Comparison of ENCODE assay signal across 8 cellular contexts in genomic region chrX:104166735-104167436, GRCh38. TPM values are rescaled to one million over a fixed set of nuclear protein-coding genes. Genes with fewer than 3 reads are reported as not detected.
DNase-seq lines count a peak whose midpoint lies in the region; ATAC-seq and TF ChIP-seq lines count a peak whose summit lies in the region.

No MANE protein-coding gene starts in this region.

- TF ChIP-seq POLR2A in spleen (IDR thresholded peaks at IDR 0.05) = no peak

- H3K27ac Mint-ChIP-seq in activated naive CD4-positive, alpha-beta T cell treated with anti-CD3 and anti-CD28 coated beads, Interleukin-2, amount 10 ng/mL, durations not matched to agents 7 days and 5 days = peak overlapping the region; percentile 45
- peak overlapping the region; percentile 38 for H3K27ac Mint-ChIP-seq in activated CD8-positive, alpha-beta T cell treated with anti-CD3 and anti-CD28 coated beads for 36 hours

- H3K36me3 ChIP-seq in iPS-18a (ENCODE audit: control insufficient read depth, low read depth, low read length) = no peaks in the 10 kb centered on the region
- H3K36me3 ChIP-seq in spleen = peaks cover 0 to 5% (median 0%) of the 10 kb centered on the region in 6 donors

- ATAC-seq in activated CD8-positive, alpha-beta T cell treated with anti-CD3 and anti-CD28 coated beads for 36 hours = no peak
- no peak for ATAC-seq in GM18861 (IDR thresholded peaks at IDR 0.05; ENCODE audit: unreplicated experiment)

- intact Hi-C loops in activated CD8-positive, alpha-beta T cell treated with anti-CD3 and anti-CD28 coated beads for 36 hours (cut with micrococcal nuclease) = no loop called here
- intact Hi-C loops in spleen (cut with DNase I; ENCODE audit: low total_unique reads) = no loop called here

- 0 to 46% (median 1%) methylated on average over 14 to 37 of the region's 37 CpGs for WGBS in spleen, 5 donors

- peaks cover 6% of the 10 kb centered on the region for H3K27me3 ChIP-seq in iPS-18a (ENCODE audit: control insufficient read depth, insufficient read depth, low read length)
- H3K27me3 ChIP-seq in spleen (replicated peaks in 1 of 7) = no peaks in the 10 kb centered on the region

- POLR2A ChIA-PET in activated CD8-positive, alpha-beta T cell treated with anti-CD3 and anti-CD28 coated beads for 36 hours (lab: Charles Lee) = interaction anchor here (0.6 to 1.8 kb wide), 3 partner anchors 10 to 12 kb away, joined by 3 to 12 read pairs (median 6); partner anchors contain the start of gene SLC25A53

- H3K4me3 ChIP-seq in iPS-18a (ENCODE audit: low read length) (peak overlapping the region; percentile 89), spleen (peak overlapping the region; percentile 57 to 89 (median 64))

- no peak for TF ChIP-seq CTCF in activated CD8-positive, alpha-beta T cell treated with anti-CD3 and anti-CD28 coated beads for 36 hours (IDR thresholded peaks at IDR 0.05)
- no peak for TF ChIP-seq CTCF in spleen (IDR thresholded peaks at IDR 0.05 in 8 of 11, conservative IDR thresholded peaks at IDR 0.05 in 3 of 11)

- CTCF ChIA-PET in activated naive CD4-positive, alpha-beta T cell treated with anti-CD3 and anti-CD28 coated beads, Interleukin-2, amount 10 ng/mL, durations not matched to agents 7 days and 5 days (lab: Charles Lee) = interaction anchor here (2.6 kb wide), 1 partner anchor 10 kb away, joined by 12 read pairs; the partner anchor contains the start of gene SLC25A53
- CTCF ChIA-PET in activated CD8-positive, alpha-beta T cell treated with anti-CD3 and anti-CD28 coated beads for 36 hours (lab: Charles Lee) = interaction anchor here (0.9 to 4.0 kb wide), 5 partner anchors 8 to 178 kb away, joined by 3 to 14 read pairs (median 9); partner anchors contain the start of gene SLC25A53

- no peaks in the 10 kb centered on the region for H3K27me3 Mint-ChIP-seq in activated naive CD4-positive, alpha-beta T cell treated with anti-CD3 and anti-CD28 coated beads, Interleukin-2, amount 10 ng/mL, durations not matched to agents 7 days and 5 days
- no peaks in the 10 kb centered on the region for H3K27me3 Mint-ChIP-seq in activated CD8-positive, alpha-beta T cell treated with anti-CD3 and anti-CD28 coated beads for 36 hours

- peaks cover 6% of the 10 kb centered on the region for H3K4me1 ChIP-seq in iPS-18a (ENCODE audit: control insufficient read depth, low read depth, low read length)
- H3K4me1 ChIP-seq in spleen = peaks cover 4 to 38% (median 17%) of the 10 kb centered on the region in 6 donors

- no peaks in the 10 kb centered on the region for H3K9me3 ChIP-seq in iPS-18a (ENCODE audit: control insufficient read depth, low read depth, low read length)
- no peaks in the 10 kb centered on the region for H3K9me3 ChIP-seq in spleen

- no peaks in the 10 kb centered on the region for H3K9me3 Mint-ChIP-seq in activated naive CD4-positive, alpha-beta T cell treated with anti-CD3 and anti-CD28 coated beads, Interleukin-2, amount 10 ng/mL, durations not matched to agents 7 days and 5 days
- H3K9me3 Mint-ChIP-seq in activated CD8-positive, alpha-beta T cell treated with anti-CD3 and anti-CD28 coated beads for 36 hours = no peaks in the 10 kb centered on the region

- H3K27ac ChIP-seq in iPS-18a (ENCODE audit: low read length) (no peak overlapping the region), spleen (peak overlapping the region; percentile 66 to 93 (median 86))

- H3K36me3 Mint-ChIP-seq in activated naive CD4-positive, alpha-beta T cell treated with anti-CD3 and anti-CD28 coated beads, Interleukin-2, amount 10 ng/mL, durations not matched to agents 7 days and 5 days = peaks cover 5% of the 10 kb centered on the region
- H3K36me3 Mint-ChIP-seq in activated CD8-positive, alpha-beta T cell treated with anti-CD3 and anti-CD28 coated beads for 36 hours (ENCODE audit: low read depth) = peaks cover 8% of the 10 kb centered on the region

- H3K4me1 Mint-ChIP-seq in activated naive CD4-positive, alpha-beta T cell treated with anti-CD3 and anti-CD28 coated beads, Interleukin-2, amount 10 ng/mL, durations not matched to agents 7 days and 5 days = peaks cover 29% of the 10 kb centered on the region
- H3K4me1 Mint-ChIP-seq in activated CD8-positive, alpha-beta T cell treated with anti-CD3 and anti-CD28 coated beads for 36 hours (ENCODE audit: low read depth) = peaks cover 35% of the 10 kb centered on the region

- peak overlapping the region; percentile 69 for H3K9ac ChIP-seq in iPS-18a (ENCODE audit: low read length)

- DNase-seq in activated naive CD4-positive, alpha-beta T cell treated with anti-CD3 and anti-CD28 coated beads, Interleukin-2, amount 10 ng/mL, durations not matched to agents 7 days and 5 days = no peak
- DNase-seq in activated naive CD4-positive, alpha-beta T cell treated with Interleukin-2 at 50 U/mL for 16 hours = no peak
- no peak for DNase-seq in activated CD8-positive, alpha-beta T cell treated with anti-CD3 and anti-CD28 coated beads for 36 hours
- DNase-seq in spleen (no peak), amniotic stem cell (lab: John Stamatoyannopoulos, UW) (no peak), cerebellar cortex (ENCODE audit: low spot score) (no peak)

- peak overlapping the region; percentile 76 for H3K4me3 Mint-ChIP-seq in activated naive CD4-positive, alpha-beta T cell treated with anti-CD3 and anti-CD28 coated beads, Interleukin-2, amount 10 ng/mL, durations not matched to agents 7 days and 5 days
- peak overlapping the region; percentile 74 for H3K4me3 Mint-ChIP-seq in activated CD8-positive, alpha-beta T cell treated with anti-CD3 and anti-CD28 coated beads for 36 hours

RNA-seq across cellular contexts. Expression of gene FAM199X, which starts 0.6 kb away (rescaled TPM):
- total RNA-seq in activated CD8-positive, alpha-beta T cell treated with anti-CD3 and anti-CD28 coated beads for 36 hours = 1 to 10 TPM; 6.9 to 8.0 TPM
- 10 to 100 TPM; 15.3 to 24.6 (median 19.2) TPM for total RNA-seq in spleen
- polyA plus RNA-seq in spleen = 1 to 10 TPM; 5.5 to 8.0 (median 5.6) TPM

RNA-seq across cellular contexts. Expression of gene SLC25A53, which starts 10.1 kb away (rescaled TPM):
- total RNA-seq in activated CD8-positive, alpha-beta T cell treated with anti-CD3 and anti-CD28 coated beads for 36 hours = 1 to 10 TPM; 4.4 to 4.7 TPM
- 10 to 100 TPM; 11.5 to 31.7 (median 15.4) TPM for total RNA-seq in spleen
- 1 to 10 TPM; 4.5 to 9.3 (median 5.0) TPM for polyA plus RNA-seq in spleen

RNA-seq across cellular contexts. Expression of gene ZCCHC18, which starts 54.6 kb away (rescaled TPM):
- total RNA-seq in activated CD8-positive, alpha-beta T cell treated with anti-CD3 and anti-CD28 coated beads for 36 hours = 1 to 10 TPM; 1.5 to 2.6 TPM
- 10 to 100 TPM in 1 of 7 donors, 1 to 10 TPM in 6; 2.0 to 18.6 (median 3.6) TPM for total RNA-seq in spleen
- 10 to 100 TPM in 2 of 3 donors, 1 to 10 TPM in 1; 8.8 to 12.0 (median 11.8) TPM for polyA plus RNA-seq in spleen
